Comparison of ENCODE assay signal across 30 cellular contexts in the genomic region with DNA sequence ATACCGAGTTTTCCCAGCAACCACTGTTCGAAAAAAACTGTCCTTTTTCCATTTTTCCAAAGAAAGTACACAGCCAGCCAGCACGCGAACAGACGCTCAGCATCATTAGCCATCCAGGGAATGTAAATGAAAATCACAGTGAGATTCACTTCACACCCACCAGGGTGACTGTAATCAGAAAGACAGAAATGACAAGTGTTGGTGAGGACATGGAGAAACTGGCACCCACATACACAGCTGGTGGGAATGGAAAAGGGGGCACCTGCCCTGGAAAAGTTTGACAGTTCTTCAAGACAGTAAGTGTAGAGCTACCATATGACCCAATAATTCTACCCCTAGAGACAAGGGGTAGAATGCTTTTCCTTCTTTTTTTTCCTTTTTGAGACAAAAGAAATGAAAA.
"Had no signal": no experiment of that assay in that cellular context is flagged by ENCODE, and none has a peak within 500 bp of the region (broad histone marks: within the 10 kb centered on the region; RNA-seq: fewer than 3 reads in every experiment).

No MANE protein-coding gene starts in this region.

- H3K9me3 ChIP-seq: ascending aorta, esophagus squamous epithelium, gastroesophageal sphincter, heart right ventricle had no signal

- H3K27me3 ChIP-seq: ascending aorta, brain microvascular endothelial cell, gastroesophageal sphincter had no signal

- DNase-seq: activated B cell treated with CpG ODN at 0.5 μM for 24 hours; activated CD4-positive, alpha-beta T cell treated with anti-CD3 and anti-CD28 coated beads for 48 hours; activated CD4-positive, alpha-beta T cell treated with anti-CD3 and anti-CD28 coated beads, Interleukin-2, amount 50 U/mL, for 1 hour; activated CD4-positive, alpha-beta T cell treated with anti-CD3 and anti-CD28 coated beads, Interleukin-2, amount 50 U/mL, for 48 hours; activated CD8-positive, alpha-beta memory T cell treated with anti-CD3 and anti-CD28 coated beads for 24 hours; activated CD8-positive, alpha-beta T cell treated with anti-CD3 and anti-CD28 coated beads for 36 hours; activated effector memory CD4-positive, alpha-beta T cell treated with anti-CD3 and anti-CD28 coated beads, Interleukin-2, amount 50 U/mL, for 16 hours; activated naive CD4-positive, alpha-beta T cell treated with anti-CD3 and anti-CD28 coated beads, Interleukin-2, amount 10 ng/mL, durations not matched to agents 7 days and 5 days; activated T-cell treated with anti-CD3 and anti-CD28 coated beads, Interleukin-2, amount 50 U/mL, for 4 hours; brain microvascular endothelial cell; cortex of kidney; dermis blood vessel endothelial cell; effector CD4-positive, alpha-beta T cell; effector memory CD8-positive, alpha-beta T cell; esophagus squamous epithelium; foreskin melanocyte; heart right ventricle; T-helper 1 cell; T-helper 17 cell; T1000; WERI-Rb-1 had no signal

- H3K4me3 Mint-ChIP-seq: activated B cell treated with CpG ODN at 0.5 μM for 24 hours; activated CD8-positive, alpha-beta T cell treated with anti-CD3 and anti-CD28 coated beads for 36 hours; activated naive CD4-positive, alpha-beta T cell treated with anti-CD3 and anti-CD28 coated beads, Interleukin-2, amount 10 ng/mL, durations not matched to agents 7 days and 5 days; activated naive CD8-positive, alpha-beta T cell; activated T-cell treated with anti-CD3 and anti-CD28 coated beads, Interleukin-2, amount 50 U/mL, for 4 hours; central memory CD8-positive, alpha-beta T cell; effector memory CD8-positive, alpha-beta T cell; T-helper 17 cell; T-helper 2 cell treated with Interferon-gamma antibody and Interleukin-4, amounts not matched to agents 5 μg/mL and 100 μg/mL, for 36 hours had no signal

- H3K36me3 Mint-ChIP-seq: activated naive CD4-positive, alpha-beta T cell treated with anti-CD3 and anti-CD28 coated beads, Interleukin-2, amount 10 ng/mL, durations not matched to agents 7 days and 5 days; activated naive CD8-positive, alpha-beta T cell had no signal

- H3K9me3 Mint-ChIP-seq: activated B cell treated with CpG ODN at 0.5 μM for 24 hours; activated CD8-positive, alpha-beta T cell treated with anti-CD3 and anti-CD28 coated beads for 36 hours; activated naive CD4-positive, alpha-beta T cell treated with anti-CD3 and anti-CD28 coated beads, Interleukin-2, amount 10 ng/mL, durations not matched to agents 7 days and 5 days; activated T-cell treated with anti-CD3 and anti-CD28 coated beads, Interleukin-2, amount 50 U/mL, for 4 hours; activated T-helper 2 cell treated with anti-CD3 and anti-CD28 coated beads, Interferon-gamma antibody, Interleukin-2, Interleukin-4, amounts not matched to agents 10 μg/mL and 5 μg/mL and 100 μg/mL, durations not matched to agents 14 hours and 24 hours and 36 hours; central memory CD8-positive, alpha-beta T cell; effector memory CD8-positive, alpha-beta T cell; T-helper 2 cell treated with Interferon-gamma antibody and Interleukin-4, amounts not matched to agents 5 μg/mL and 100 μg/mL, for 36 hours had no signal

- H3K4me1 Mint-ChIP-seq: activated B cell treated with CpG ODN at 0.5 μM for 24 hours had no signal

- H3K27ac ChIP-seq: ascending aorta, brain microvascular endothelial cell, esophagus squamous epithelium, gastroesophageal sphincter, heart right ventricle, WERI-Rb-1 had no signal

- H3K4me3 ChIP-seq: ascending aorta, esophagus squamous epithelium, gastroesophageal sphincter, heart right ventricle had no signal

- FAIRE-seq: bronchial epithelial cell, colon had no signal

- H3K27ac Mint-ChIP-seq: activated B cell treated with CpG ODN at 0.5 μM for 24 hours; activated CD8-positive, alpha-beta T cell treated with anti-CD3 and anti-CD28 coated beads for 36 hours; activated naive CD4-positive, alpha-beta T cell treated with anti-CD3 and anti-CD28 coated beads, Interleukin-2, amount 10 ng/mL, durations not matched to agents 7 days and 5 days; activated naive CD8-positive, alpha-beta T cell; activated T-helper 2 cell treated with anti-CD3 and anti-CD28 coated beads, Interferon-gamma antibody, Interleukin-2, Interleukin-4, amounts not matched to agents 10 μg/mL and 5 μg/mL and 100 μg/mL, durations not matched to agents 14 hours and 24 hours and 36 hours; effector memory CD8-positive, alpha-beta T cell; T-helper 17 cell; T-helper 2 cell treated with Interferon-gamma antibody and Interleukin-4, amounts not matched to agents 5 μg/mL and 100 μg/mL, for 36 hours had no signal

- ATAC-seq: activated CD4-positive, CD25-positive, alpha-beta regulatory T cell treated with anti-CD3 and anti-CD28 coated beads, Interleukin-2, amount 50 U/mL, for 24 hours; activated CD8-positive, alpha-beta T cell treated with anti-CD3 and anti-CD28 coated beads for 36 hours; activated T-cell treated with anti-CD3 and anti-CD28 coated beads, Interleukin-2, amount 50 U/mL, for 4 hours; effector memory CD8-positive, alpha-beta T cell; gastroesophageal sphincter; heart right ventricle; T-helper 17 cell had no signal

- H3K36me3 ChIP-seq: ascending aorta, brain microvascular endothelial cell, esophagus squamous epithelium, gastroesophageal sphincter, heart right ventricle, WERI-Rb-1 had no signal
